In the genomic region with DNA sequence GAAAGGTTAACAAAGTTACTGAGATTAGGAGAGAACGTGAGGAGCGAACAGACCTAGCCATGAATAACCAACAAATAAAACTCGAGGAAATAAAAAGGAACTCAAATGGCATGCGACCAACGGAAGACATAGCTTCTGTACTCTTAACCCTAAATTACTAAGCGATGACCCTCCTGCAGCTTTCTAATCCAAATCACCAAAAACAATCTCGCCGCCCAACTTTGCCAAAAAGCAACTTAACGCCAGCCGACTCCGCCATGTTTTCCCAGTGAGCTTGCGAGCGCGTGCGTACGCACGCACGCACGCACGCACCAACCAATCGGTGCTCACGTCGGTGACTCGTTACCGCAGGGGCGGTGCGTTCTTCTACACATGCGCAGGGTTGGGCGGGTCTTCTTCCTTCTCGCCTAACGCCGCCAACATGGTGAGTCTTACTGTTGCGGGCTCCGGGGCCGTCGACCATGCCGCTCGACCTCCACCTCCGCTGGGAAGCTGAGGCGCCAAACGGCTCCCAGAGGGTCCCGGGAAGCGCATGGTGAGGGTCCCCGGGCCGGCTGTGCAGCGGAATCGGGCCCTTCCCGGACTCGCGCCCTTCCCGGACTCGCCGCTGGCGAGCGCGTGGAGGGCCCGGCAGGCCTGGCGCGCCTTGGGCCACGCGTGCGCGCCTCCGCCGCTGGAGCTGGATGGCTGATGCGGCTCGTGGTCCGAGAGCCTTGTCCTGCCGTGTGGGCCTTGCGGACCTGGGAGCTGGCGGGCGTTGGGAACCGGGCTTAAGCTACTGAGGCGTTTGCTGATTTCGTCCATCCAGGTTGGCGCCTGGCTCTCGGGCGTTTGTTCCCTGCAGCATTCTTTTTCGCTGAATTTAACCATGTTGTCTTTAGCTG, we compare ENCODE assay signal across 1 cellular context.
TF ChIP-seq lines count a peak whose summit lies in the region.

RPL14 (plus strand) TSS at position 400 of the 884 bp plus-strand sequence; CDS start at position 533, 133 bp downstream.

TF ChIP-seq in WTC11, 78 proteins besides CTCF, POLR2A, EP300 and RAD21 (continued from another document):
- TF ChIP-seq, protein P1, sequence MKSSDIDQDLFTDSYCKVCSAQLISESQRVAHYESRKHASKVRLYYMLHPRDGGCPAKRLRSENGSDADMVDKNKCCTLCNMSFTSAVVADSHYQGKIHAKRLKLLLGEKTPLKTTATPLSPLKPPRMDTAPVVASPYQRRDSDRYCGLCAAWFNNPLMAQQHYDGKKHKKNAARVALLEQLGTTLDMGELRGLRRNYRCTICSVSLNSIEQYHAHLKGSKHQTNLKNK (CRISPR knock-in tag; IDR thresholded peaks at IDR 0.05) = no peak
- TF ChIP-seq KAT7 (CRISPR knock-in tag; IDR thresholded peaks at IDR 0.05; ENCODE audit: borderline replicate concordance) = peak; percentile 96
- TF ChIP-seq TCF7 (CRISPR knock-in tag; IDR thresholded peaks at IDR 0.05; ENCODE audit: low read depth) = peak; percentile 75; the same call in 1 of the 2 replicates
- peak; percentile 94; the same call in 1 of the 2 replicates for TF ChIP-seq FOXP1 (CRISPR knock-in tag; IDR thresholded peaks at IDR 0.05; ENCODE audit: borderline replicate concordance)
- peak; percentile 28; the same call in 1 of the 2 replicates for TF ChIP-seq SMAD3 (CRISPR knock-in tag; IDR thresholded peaks at IDR 0.05; ENCODE audit: borderline replicate concordance)
- peak; percentile 85; the same call in 1 of the 2 replicates for TF ChIP-seq MYBL2 (CRISPR knock-in tag; IDR thresholded peaks at IDR 0.05)
- TF ChIP-seq CREB1 (CRISPR knock-in tag; IDR thresholded peaks at IDR 0.05) = no peak
- TF ChIP-seq, protein P2, sequence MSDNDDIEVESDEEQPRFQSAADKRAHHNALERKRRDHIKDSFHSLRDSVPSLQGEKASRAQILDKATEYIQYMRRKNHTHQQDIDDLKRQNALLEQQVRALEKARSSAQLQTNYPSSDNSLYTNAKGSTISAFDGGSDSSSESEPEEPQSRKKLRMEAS (CRISPR knock-in tag; IDR thresholded peaks at IDR 0.05) = peak; percentile 84
- peak; percentile 13; the same call in 1 of the 2 replicates for TF ChIP-seq TEAD1 (CRISPR knock-in tag; IDR thresholded peaks at IDR 0.05)
- TF ChIP-seq, protein P3, sequence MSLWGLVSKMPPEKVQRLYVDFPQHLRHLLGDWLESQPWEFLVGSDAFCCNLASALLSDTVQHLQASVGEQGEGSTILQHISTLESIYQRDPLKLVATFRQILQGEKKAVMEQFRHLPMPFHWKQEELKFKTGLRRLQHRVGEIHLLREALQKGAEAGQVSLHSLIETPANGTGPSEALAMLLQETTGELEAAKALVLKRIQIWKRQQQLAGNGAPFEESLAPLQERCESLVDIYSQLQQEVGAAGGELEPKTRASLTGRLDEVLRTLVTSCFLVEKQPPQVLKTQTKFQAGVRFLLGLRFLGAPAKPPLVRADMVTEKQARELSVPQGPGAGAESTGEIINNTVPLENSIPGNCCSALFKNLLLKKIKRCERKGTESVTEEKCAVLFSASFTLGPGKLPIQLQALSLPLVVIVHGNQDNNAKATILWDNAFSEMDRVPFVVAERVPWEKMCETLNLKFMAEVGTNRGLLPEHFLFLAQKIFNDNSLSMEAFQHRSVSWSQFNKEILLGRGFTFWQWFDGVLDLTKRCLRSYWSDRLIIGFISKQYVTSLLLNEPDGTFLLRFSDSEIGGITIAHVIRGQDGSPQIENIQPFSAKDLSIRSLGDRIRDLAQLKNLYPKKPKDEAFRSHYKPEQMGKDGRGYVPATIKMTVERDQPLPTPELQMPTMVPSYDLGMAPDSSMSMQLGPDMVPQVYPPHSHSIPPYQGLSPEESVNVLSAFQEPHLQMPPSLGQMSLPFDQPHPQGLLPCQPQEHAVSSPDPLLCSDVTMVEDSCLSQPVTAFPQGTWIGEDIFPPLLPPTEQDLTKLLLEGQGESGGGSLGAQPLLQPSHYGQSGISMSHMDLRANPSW (CRISPR knock-in tag; conservative IDR thresholded peaks at IDR 0.05; ENCODE audit: low read depth) = no peak
- TF ChIP-seq NFYB (CRISPR knock-in tag; conservative IDR thresholded peaks at IDR 0.05; ENCODE audit: low read depth) = peak; percentile 73
- TF ChIP-seq, protein P4, sequence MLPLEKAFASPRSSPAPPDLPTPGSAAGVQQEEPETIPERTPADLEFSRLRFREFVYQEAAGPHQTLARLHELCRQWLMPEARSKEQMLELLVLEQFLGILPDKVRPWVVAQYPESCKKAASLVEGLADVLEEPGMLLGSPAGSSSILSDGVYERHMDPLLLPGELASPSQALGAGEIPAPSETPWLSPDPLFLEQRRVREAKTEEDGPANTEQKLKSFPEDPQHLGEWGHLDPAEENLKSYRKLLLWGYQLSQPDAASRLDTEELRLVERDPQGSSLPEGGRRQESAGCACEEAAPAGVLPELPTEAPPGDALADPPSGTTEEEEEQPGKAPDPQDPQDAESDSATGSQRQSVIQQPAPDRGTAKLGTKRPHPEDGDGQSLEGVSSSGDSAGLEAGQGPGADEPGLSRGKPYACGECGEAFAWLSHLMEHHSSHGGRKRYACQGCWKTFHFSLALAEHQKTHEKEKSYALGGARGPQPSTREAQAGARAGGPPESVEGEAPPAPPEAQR (CRISPR knock-in tag; IDR thresholded peaks at IDR 0.05) = no peak
- TF ChIP-seq FOXK1 (CRISPR knock-in tag; IDR thresholded peaks at IDR 0.05) = peak; percentile 96
- peak; percentile 45; the same call in 1 of the 2 replicates for TF ChIP-seq ZNF232 (CRISPR knock-in tag; IDR thresholded peaks at IDR 0.05)
- 0 out of 2 replicates have a peak, but pooled peaks have one; percentile 65 for TF ChIP-seq ZNF416 (CRISPR knock-in tag; IDR thresholded peaks at IDR 0.05)
- TF ChIP-seq HMGXB4 (CRISPR knock-in tag; IDR thresholded peaks at IDR 0.05) = peak; percentile 82; the same call in 1 of the 2 replicates
- 0 out of 2 replicates have a peak, but pooled peaks have one; percentile 56 for TF ChIP-seq ATF1 (CRISPR knock-in tag; IDR thresholded peaks at IDR 0.05)
- TF ChIP-seq, protein P5, sequence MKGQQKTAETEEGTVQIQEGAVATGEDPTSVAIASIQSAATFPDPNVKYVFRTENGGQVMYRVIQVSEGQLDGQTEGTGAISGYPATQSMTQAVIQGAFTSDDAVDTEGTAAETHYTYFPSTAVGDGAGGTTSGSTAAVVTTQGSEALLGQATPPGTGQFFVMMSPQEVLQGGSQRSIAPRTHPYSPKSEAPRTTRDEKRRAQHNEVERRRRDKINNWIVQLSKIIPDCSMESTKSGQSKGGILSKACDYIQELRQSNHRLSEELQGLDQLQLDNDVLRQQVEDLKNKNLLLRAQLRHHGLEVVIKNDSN (CRISPR knock-in tag; IDR thresholded peaks at IDR 0.05) = peak; percentile 61; the same call in 1 of the 2 replicates
- TF ChIP-seq GABPB1 (CRISPR knock-in tag; IDR thresholded peaks at IDR 0.05) = peak; percentile 40; the same call in 1 of the 2 replicates
- peak; percentile 57; the same call in 1 of the 2 replicates for TF ChIP-seq JUN (CRISPR knock-in tag; IDR thresholded peaks at IDR 0.05)
- 0 out of 2 replicates have a peak, but pooled peaks have one; percentile 43 for TF ChIP-seq NFE2L1 (CRISPR knock-in tag; IDR thresholded peaks at IDR 0.05)
- TF ChIP-seq SP1 (CRISPR knock-in tag; conservative IDR thresholded peaks at IDR 0.05) = peak; percentile 93
- peak; percentile 55; the same call in 1 of the 2 replicates for TF ChIP-seq ETV6 (CRISPR knock-in tag; IDR thresholded peaks at IDR 0.05)
- no peak for TF ChIP-seq OVOL2 (CRISPR knock-in tag; IDR thresholded peaks at IDR 0.05; ENCODE audit: borderline replicate concordance)
- 0 out of 2 replicates have a peak, but pooled peaks have one; percentile 54 for TF ChIP-seq SMAD4 (CRISPR knock-in tag; IDR thresholded peaks at IDR 0.05)
- 0 out of 2 replicates have a peak, but pooled peaks have one; percentile 10 for TF ChIP-seq HMGA2 (CRISPR knock-in tag; IDR thresholded peaks at IDR 0.05)
- TF ChIP-seq NR2C2 (CRISPR knock-in tag; IDR thresholded peaks at IDR 0.05) = no peak
- TF ChIP-seq ZNF138 (CRISPR knock-in tag; conservative IDR thresholded peaks at IDR 0.05) = no peak
- no peak for TF ChIP-seq EMX1 (CRISPR knock-in tag; IDR thresholded peaks at IDR 0.05)
- 0 out of 2 replicates have a peak, but pooled peaks have one; percentile 59 for TF ChIP-seq ZNF281 (CRISPR knock-in tag; IDR thresholded peaks at IDR 0.05)
- 0 out of 2 replicates have a peak, but pooled peaks have one; percentile 54 for TF ChIP-seq NFATC4 (CRISPR knock-in tag; IDR thresholded peaks at IDR 0.05)
